In genomic region chr15:44711356-44712107, GRCh38 we compare ENCODE assay signal across 1 cellular context.
TF ChIP-seq lines count a peak whose summit lies in the region.

Gene B2M (plus strand): TSS chr15:44711517. CDS start chr15:44711547, 30 bp downstream.

TF ChIP-seq in HepG2, 621 proteins besides CTCF, POLR2A, EP300 and RAD21 (continued from another document and continues in another):
- TF ChIP-seq ZBTB10 (CRISPR knock-in tag; IDR thresholded peaks at IDR 0.05; ENCODE audit: borderline replicate concordance) (peak; percentile 61; the same call in 1 of the 2 replicates), MTF1 (CRISPR knock-in tag; IDR thresholded peaks at IDR 0.05) (no peak), MXD4 (CRISPR knock-in tag; IDR thresholded peaks at IDR 0.05) (peak; percentile 73; the same call in 1 of the 2 replicates), ZNF281 (CRISPR knock-in tag; IDR thresholded peaks at IDR 0.05; ENCODE audit: borderline replicate concordance) (peak; percentile 30; the same call in 1 of the 2 replicates), ZBTB7B (CRISPR knock-in tag; IDR thresholded peaks at IDR 0.05) (no peak; the same call in 1 of the 2 replicates), IRX3 (CRISPR knock-in tag; IDR thresholded peaks at IDR 0.05; ENCODE audit: borderline replicate concordance, low read depth) (no peak), SMAD1 (CRISPR knock-in tag; IDR thresholded peaks at IDR 0.05; ENCODE audit: borderline replicate concordance, low read depth) (0 out of 2 replicates have a peak, but pooled peaks have one; percentile 35), ZNF709 (CRISPR knock-in tag; IDR thresholded peaks at IDR 0.05) (no peak; the same call in 1 of the 2 replicates), ZBTB39 (CRISPR knock-in tag; IDR thresholded peaks at IDR 0.05) (no peak), SRY (CRISPR knock-in tag; IDR thresholded peaks at IDR 0.05) (peak; percentile 95), ZNF18 (CRISPR knock-in tag; IDR thresholded peaks at IDR 0.05; ENCODE audit: insufficient replicate concordance) (no peak), SIX1 (CRISPR knock-in tag; IDR thresholded peaks at IDR 0.05; ENCODE audit: borderline replicate concordance) (no peak), JUN (CRISPR knock-in tag; IDR thresholded peaks at IDR 0.05) (no peak), ZNF598 (CRISPR knock-in tag; IDR thresholded peaks at IDR 0.05; ENCODE audit: borderline replicate concordance) (peak; percentile 68; the same call in 1 of the 2 replicates), NR2F6 (IDR thresholded peaks at IDR 0.05) (no peak), NR2F6 (CRISPR knock-in tag; IDR thresholded peaks at IDR 0.05) (no peak; the same call in 1 of the 2 replicates), RBM22 (optimal IDR thresholded peaks at IDR 0.05; ENCODE audit: low read length) (no peak), GZF1 (CRISPR knock-in tag; IDR thresholded peaks at IDR 0.05) (no peak), GATAD2A (CRISPR knock-in tag; IDR thresholded peaks at IDR 0.05) (no peak), RAD51 (IDR thresholded peaks at IDR 0.05; ENCODE audit: borderline replicate concordance) (no peak), FIP1L1 (IDR thresholded peaks at IDR 0.05; ENCODE audit: borderline replicate concordance, insufficient read depth, low read depth, low read length) (no peak), U2AF1 (optimal IDR thresholded peaks at IDR 0.05; ENCODE audit: low read depth, low read length) (no peak), ZNF720 (CRISPR knock-in tag; IDR thresholded peaks at IDR 0.05) (no peak), ZMAT5 (CRISPR knock-in tag; IDR thresholded peaks at IDR 0.05; ENCODE audit: borderline replicate concordance, low read depth) (no peak), ZNF33B (CRISPR knock-in tag; IDR thresholded peaks at IDR 0.05) (no peak), PCBP2 (optimal IDR thresholded peaks at IDR 0.05; ENCODE audit: low read depth, low read length, poor library complexity, severe bottlenecking) (no peak), KMT2B (CRISPR knock-in tag; IDR thresholded peaks at IDR 0.05) (0 out of 2 replicates have a peak, but pooled peaks have one; percentile 58), ARID2 (CRISPR knock-in tag; IDR thresholded peaks at IDR 0.05; ENCODE audit: borderline replicate concordance) (peak; percentile 87), RARA (CRISPR knock-in tag; IDR thresholded peaks at IDR 0.05) (peak; percentile 26; the same call in 1 of the 2 replicates), MAFK (conservative IDR thresholded peaks at IDR 0.05 in 1 of 2, IDR thresholded peaks at IDR 0.05 in 1 of 2; ENCODE audit: low read length in 2 of 2) (no peak), ZZZ3 (CRISPR knock-in tag; IDR thresholded peaks at IDR 0.05; ENCODE audit: borderline replicate concordance) (no peak), TCF7 (IDR thresholded peaks at IDR 0.05; ENCODE audit: low read depth) (no peak), ZNF75D (CRISPR knock-in tag; IDR thresholded peaks at IDR 0.05; ENCODE audit: borderline replicate concordance) (no peak), TP53 (CRISPR knock-in tag; conservative IDR thresholded peaks at IDR 0.05) (no peak), KDM3A (CRISPR knock-in tag; IDR thresholded peaks at IDR 0.05; ENCODE audit: low read depth) (0 out of 2 replicates have a peak, but pooled peaks have one; percentile 28), ZNF891 (CRISPR knock-in tag; IDR thresholded peaks at IDR 0.05) (peak; percentile 77; the same call in 1 of the 2 replicates), ZFP41 (CRISPR knock-in tag; IDR thresholded peaks at IDR 0.05; ENCODE audit: borderline replicate concordance) (no peak), ZGPAT (CRISPR knock-in tag; IDR thresholded peaks at IDR 0.05) (peak; percentile 75; the same call in 1 of the 2 replicates), CEBPG (CRISPR knock-in tag; IDR thresholded peaks at IDR 0.05) (no peak), ZNF17 (CRISPR knock-in tag; IDR thresholded peaks at IDR 0.05) (no peak), SETDB1 (CRISPR knock-in tag; IDR thresholded peaks at IDR 0.05; ENCODE audit: borderline replicate concordance) (no peak), MAX (IDR thresholded peaks at IDR 0.05) (peak; percentile 52), REL (CRISPR knock-in tag; conservative IDR thresholded peaks at IDR 0.05) (no peak), ZNF12 (CRISPR knock-in tag; IDR thresholded peaks at IDR 0.05) (no peak), MZF1 (CRISPR knock-in tag; IDR thresholded peaks at IDR 0.05; ENCODE audit: borderline replicate concordance) (no peak), ATF4 (CRISPR knock-in tag; IDR thresholded peaks at IDR 0.05) (no peak), ZNF205 (CRISPR knock-in tag; IDR thresholded peaks at IDR 0.05) (no peak; the same call in 1 of the 2 replicates), NFKB2 (CRISPR knock-in tag; IDR thresholded peaks at IDR 0.05; ENCODE audit: borderline replicate concordance) (peak; percentile 54; the same call in 1 of the 2 replicates), PLSCR1 (CRISPR knock-in tag; IDR thresholded peaks at IDR 0.05; ENCODE audit: borderline replicate concordance) (no peak), ZNF580 (CRISPR knock-in tag; IDR thresholded peaks at IDR 0.05; ENCODE audit: borderline replicate concordance, low read depth) (peak; percentile 69), MYC (CRISPR knock-in tag; IDR thresholded peaks at IDR 0.05; ENCODE audit: borderline replicate concordance) (no peak), CAMTA2 (CRISPR knock-in tag; IDR thresholded peaks at IDR 0.05; ENCODE audit: borderline replicate concordance) (no peak), ZNF264 (CRISPR knock-in tag; IDR thresholded peaks at IDR 0.05) (0 out of 2 replicates have a peak, but pooled peaks have one; percentile 38), ZNF619 (CRISPR knock-in tag; IDR thresholded peaks at IDR 0.05) (no peak), ZFP37 (CRISPR knock-in tag; IDR thresholded peaks at IDR 0.05; ENCODE audit: borderline replicate concordance) (no peak), KDM5B (CRISPR knock-in tag; IDR thresholded peaks at IDR 0.05; ENCODE audit: borderline replicate concordance) (peak; percentile 86; the same call in 1 of the 2 replicates), SOX13 (IDR thresholded peaks at IDR 0.05) (0 out of 2 replicates have a peak, but pooled peaks have one; percentile 33), SOX13 (CRISPR knock-in tag; conservative IDR thresholded peaks at IDR 0.05 in 1 of 2, IDR thresholded peaks at IDR 0.05 in 1 of 2) (no peak), POLR2G (IDR thresholded peaks at IDR 0.05; ENCODE audit: low read depth, low read length) (peak; percentile 100), THAP11 (CRISPR knock-in tag; IDR thresholded peaks at IDR 0.05) (peak; percentile 54), HDAC2 (CRISPR knock-in tag; IDR thresholded peaks at IDR 0.05) (no peak; the same call in 1 of the 2 replicates), ZNF44 (CRISPR knock-in tag; IDR thresholded peaks at IDR 0.05) (no peak)
